8 cellular contexts compared by ENCODE assay signal in genomic region chr6:63764318-63764916, GRCh38.
DNase-seq lines count a peak whose midpoint lies in the region; ATAC-seq and TF ChIP-seq lines count a peak whose summit lies in the region.

No MANE protein-coding gene starts in this region.

- TF ChIP-seq CTCF in AG10803 (conservative IDR thresholded peaks at IDR 0.05; ENCODE audit: low read length) (peak; percentile 49), cardiac fibroblast (IDR thresholded peaks at IDR 0.05; ENCODE audit: low read depth, low read length) (peak; percentile 16)

- H3K9me3 Mint-ChIP-seq in T-helper 2 cell treated with Interferon-gamma antibody and Interleukin-4, amounts not matched to agents 5 μg/mL and 100 μg/mL, for 36 hours: no peaks in the 10 kb centered on the region

- H3K4me1 Mint-ChIP-seq in T-helper 2 cell treated with Interferon-gamma antibody and Interleukin-4, amounts not matched to agents 5 μg/mL and 100 μg/mL, for 36 hours (ENCODE audit: low read depth): no peaks in the 10 kb centered on the region

- peak; percentile 41 for DNase-seq in AG10803 (ENCODE audit: low read depth)
- DNase-seq in NCI-H446 treated with DMSO at 0.1 percent for 48 hours (lab: John Stamatoyannopoulos, UW): peak; percentile 2
- DNase-seq in cardiac fibroblast (ENCODE audit: low read depth in 2 of 2): peak; percentile 61 to 72
- peak; percentile 67 for DNase-seq in middle frontal gyrus (ENCODE audit: extremely low spot score, low spot score)
- no peak for DNase-seq in T-helper 2 cell treated with Interferon-gamma antibody and Interleukin-4, amounts not matched to agents 5 μg/mL and 100 μg/mL, for 36 hours (ENCODE audit: low spot score)

- H3K27me3 Mint-ChIP-seq in T-helper 2 cell treated with Interferon-gamma antibody and Interleukin-4, amounts not matched to agents 5 μg/mL and 100 μg/mL, for 36 hours (ENCODE audit: low read depth): peaks cover 18% of the 10 kb centered on the region

- no peak overlapping the region for H3K4me3 Mint-ChIP-seq in T-helper 2 cell treated with Interferon-gamma antibody and Interleukin-4, amounts not matched to agents 5 μg/mL and 100 μg/mL, for 36 hours

- no peak overlapping the region for H3K27ac Mint-ChIP-seq in T-helper 2 cell treated with Interferon-gamma antibody and Interleukin-4, amounts not matched to agents 5 μg/mL and 100 μg/mL, for 36 hours

- H3K4me3 ChIP-seq in AG10803 (ENCODE audit: low read length) (no peak overlapping the region), cardiac fibroblast (replicated peaks in 1 of 2; ENCODE audit: low read depth in 2 of 2, low read length in 2 of 2) (no peak overlapping the region)

- ATAC-seq in GM19395 (IDR thresholded peaks at IDR 0.05; ENCODE audit: unreplicated experiment) (peak; percentile 70), GM19035 (IDR thresholded peaks at IDR 0.05; ENCODE audit: unreplicated experiment) (no peak), HG02763 (IDR thresholded peaks at IDR 0.05; ENCODE audit: unreplicated experiment) (no peak)

- H3K36me3 Mint-ChIP-seq in T-helper 2 cell treated with Interferon-gamma antibody and Interleukin-4, amounts not matched to agents 5 μg/mL and 100 μg/mL, for 36 hours (ENCODE audit: low read depth): no peaks in the 10 kb centered on the region
